8 cellular contexts compared by ENCODE assay signal in genomic region chr5:128083033-128083810, GRCh38. TPM values are rescaled to one million over a fixed set of nuclear protein-coding genes. Genes with fewer than 3 reads are reported as not detected.
DNase-seq lines count a peak whose midpoint lies in the region; ATAC-seq and TF ChIP-seq lines count a peak whose summit lies in the region.

SLC12A2 (plus strand) TSS chr5:128083766; CDS start chr5:128083955, 189 bp downstream.

- H3K36me3 Mint-ChIP-seq in H9 (ENCODE audit: insufficient read depth in 1 of 3, low read depth in 3 of 3), result peaks cover 0 to 2% (median 0%) of the 10 kb centered on the region in 3 experiments; a peak in 1 of 7 replicates

- peak; percentile 61 for TF ChIP-seq EP300 in neural cell (conservative IDR thresholded peaks at IDR 0.05; ENCODE audit: poor library complexity, severe bottlenecking)

- H3K27me3 ChIP-seq in H9 (ENCODE audit: insufficient read depth, low read length) (peaks cover 3% of the 10 kb centered on the region; the same call in 1 of the 2 replicates), neural cell (ENCODE audit: insufficient read depth, low read depth, low read length) (no peaks in the 10 kb centered on the region)

- no peaks in the 10 kb centered on the region; the same call in 1 of the 2 replicates for H3K4me1 ChIP-seq in ES-I3 (ENCODE audit: insufficient read depth, low read length)
- no peaks in the 10 kb centered on the region; the same call in 1 of the 2 replicates for H3K4me1 ChIP-seq in H9 (ENCODE audit: insufficient read depth, low read length)

- H2AFZ ChIP-seq in H9 (ENCODE audit: low read length) (peak within 1 kb of the TSS; percentile 78), neural cell (ENCODE audit: low read depth, low read length) (peak within 1 kb of the TSS; percentile 89)

- H4K5ac ChIP-seq in H9 (ENCODE audit: insufficient read length, low read depth, low read length), result no peak within 1 kb of the TSS

- H3K36me3 ChIP-seq in ES-I3 (ENCODE audit: insufficient read depth, low read length), result no peaks in the 10 kb centered on the region
- H3K36me3 ChIP-seq in neural cell (ENCODE audit: insufficient read depth, low read length), result no peaks in the 10 kb centered on the region

- H3K23me2 ChIP-seq in H9 (ENCODE audit: insufficient read length, low read depth, low read length, poor library complexity, severe bottlenecking), result peaks cover 14% of the 10 kb centered on the region

- no peaks in the 10 kb centered on the region for H3K79me1 ChIP-seq in H9 (ENCODE audit: insufficient read depth, low read depth, low read length, poor library complexity, severe bottlenecking)

- H3K4me3 ChIP-seq in fibroblast of villous mesenchyme (ENCODE audit: low read depth, low read length) (peak within 1 kb of the TSS; percentile 83), neural cell (ENCODE audit: low read length) (peak within 1 kb of the TSS; percentile 92)

- H3K4me1 Mint-ChIP-seq in H9, result peaks cover 15 to 22% of the 10 kb centered on the region in 2 experiments
- peaks cover 61% of the 10 kb centered on the region for H3K4me1 Mint-ChIP-seq in stimulated activated naive CD8-positive, alpha-beta T cell treated with anti-CD3 and anti-CD28 coated beads, Interleukin-15, amount 100 ng/mL, for 72 hours

- no peak within 1 kb of the TSS for H3T11ph ChIP-seq in H9 (ENCODE audit: low read length)

- TF ChIP-seq RAD21 in neural cell (conservative IDR thresholded peaks at IDR 0.05), result no peak

- H4K20me1 ChIP-seq in H9 (ENCODE audit: control insufficient read depth, insufficient read depth, insufficient read length) (no peaks in the 10 kb centered on the region), neural cell (ENCODE audit: insufficient read depth) (no peaks in the 10 kb centered on the region)

- H3K4me3 Mint-ChIP-seq in H9, result peak within 1 kb of the TSS; percentile 84 to 95
- peak within 1 kb of the TSS; percentile 86 to 89 for H3K4me3 Mint-ChIP-seq in stimulated activated naive CD8-positive, alpha-beta T cell treated with anti-CD3 and anti-CD28 coated beads, Interleukin-15, amount 100 ng/mL, for 72 hours

- no peak within 1 kb of the TSS for H4K8ac ChIP-seq in H9 (replicated peaks; ENCODE audit: insufficient read length, low read depth, low read length)

- DNase-seq in H9 (peak; percentile 91), M059J (ENCODE audit: low read depth) (peak; percentile 95), SIG-M5 (lab: John Stamatoyannopoulos, UW) (peak; percentile 40), activated gamma-delta T cell (lab: John Stamatoyannopoulos, UW) (peak; percentile 87), fibroblast of villous mesenchyme (ENCODE audit: low read depth) (peak; percentile 97)
- peak; percentile 92 to 96 for DNase-seq in stimulated activated naive CD8-positive, alpha-beta T cell treated with anti-CD3 and anti-CD28 coated beads, Interleukin-15, amount 100 ng/mL, for 72 hours

- H4K91ac ChIP-seq in H9 (ENCODE audit: insufficient read length, low read depth, low read length), result no peak within 1 kb of the TSS

- H3K4me2 ChIP-seq in H9 (ENCODE audit: insufficient read depth, insufficient read length, low read length), result peak within 1 kb of the TSS; percentile 99
- H3K4me2 ChIP-seq in neural cell (ENCODE audit: low read length), result peak within 1 kb of the TSS; percentile 96

- peak within 1 kb of the TSS; percentile 52; the same call in 1 of the 2 replicates for H3K14ac ChIP-seq in H9 (ENCODE audit: insufficient read depth, low read length)

- H3K27ac Mint-ChIP-seq in H9, result peak within 1 kb of the TSS; percentile 65 to 82 (median 73); a peak in 5 of 7 replicates
- peak within 1 kb of the TSS; percentile 90 to 96 for H3K27ac Mint-ChIP-seq in stimulated activated naive CD8-positive, alpha-beta T cell treated with anti-CD3 and anti-CD28 coated beads, Interleukin-15, amount 100 ng/mL, for 72 hours

- peaks cover 17% of the 10 kb centered on the region for H3K27me3 Mint-ChIP-seq in H9 (ENCODE audit: low read depth)
- H3K27me3 Mint-ChIP-seq in stimulated activated naive CD8-positive, alpha-beta T cell treated with anti-CD3 and anti-CD28 coated beads, Interleukin-15, amount 100 ng/mL, for 72 hours, result no peaks in the 10 kb centered on the region

- H2BK20ac ChIP-seq in H9 (ENCODE audit: low read depth, low read length, poor library complexity, severe bottlenecking), result no peak within 1 kb of the TSS

- H3K79me2 ChIP-seq in H9 (ENCODE audit: insufficient read depth, low read length) (no peaks in the 10 kb centered on the region), neural cell (replicated peaks; ENCODE audit: insufficient read depth, low read length) (peaks cover 34% of the 10 kb centered on the region)

- TF ChIP-seq CTCF in H9 (conservative IDR thresholded peaks at IDR 0.05) (no peak), fibroblast of villous mesenchyme (IDR thresholded peaks at IDR 0.05; ENCODE audit: insufficient read depth, low read depth, low read length) (no peak), neural cell (IDR thresholded peaks at IDR 0.05; ENCODE audit: poor library complexity, severe bottlenecking) (no peak)

- no peak within 1 kb of the TSS for H3K56ac ChIP-seq in H9 (ENCODE audit: insufficient read length, low read depth, low read length)

- H3K4ac ChIP-seq in H9 (ENCODE audit: low read depth, low read length), result no peak within 1 kb of the TSS

- H2BK12ac ChIP-seq in H9 (ENCODE audit: insufficient read length, low read depth, low read length), result no peak within 1 kb of the TSS

- no peaks in the 10 kb centered on the region for H3K9me3 Mint-ChIP-seq in H9
- no peaks in the 10 kb centered on the region for H3K9me3 Mint-ChIP-seq in stimulated activated naive CD8-positive, alpha-beta T cell treated with anti-CD3 and anti-CD28 coated beads, Interleukin-15, amount 100 ng/mL, for 72 hours

- no peak within 1 kb of the TSS for H2BK15ac ChIP-seq in H9 (ENCODE audit: low read depth, low read length)

- no peak within 1 kb of the TSS for H2AK5ac ChIP-seq in H9 (ENCODE audit: insufficient read length, low read length)

- H3K27ac ChIP-seq in H9 (ENCODE audit: insufficient read length, low read depth, low read length) (peak within 1 kb of the TSS; percentile 13), neural cell (ENCODE audit: low read length) (peak within 1 kb of the TSS; percentile 95)

- H3K9me2 ChIP-seq in neural cell (ENCODE audit: insufficient read depth, low read length), result no peaks in the 10 kb centered on the region

- no peak within 1 kb of the TSS for H2BK120ac ChIP-seq in H9 (ENCODE audit: low read depth, low read length, poor library complexity, severe bottlenecking)

- peak within 1 kb of the TSS; percentile 78 for H3K9ac ChIP-seq in ES-I3 (ENCODE audit: low read depth, low read length)
- peak within 1 kb of the TSS; percentile 55 for H3K9ac ChIP-seq in H9 (ENCODE audit: extremely low read depth, insufficient read length, low read length)
- peak within 1 kb of the TSS; percentile 93 for H3K9ac ChIP-seq in neural cell (ENCODE audit: low read length)

- no CpG with 5 or more reads among the region's 104 CpGs for WGBS in H9 (ENCODE audit: extremely low coverage, insufficient read length, low lambda C conversion rate)

- H3K9me3 ChIP-seq in ES-I3 (ENCODE audit: control insufficient read depth, insufficient read depth, low read length) (no peaks in the 10 kb centered on the region), H9 (ENCODE audit: control insufficient read depth, low read depth, low read length) (no peaks in the 10 kb centered on the region), neural cell (ENCODE audit: low read length) (no peaks in the 10 kb centered on the region)

- ATAC-seq in stimulated activated naive CD8-positive, alpha-beta T cell treated with anti-CD3 and anti-CD28 coated beads, Interleukin-15, amount 100 ng/mL, for 72 hours, result peak; percentile 79

- H3F3A ChIP-seq in neural cell (ENCODE audit: insufficient read depth, low read length, poor library complexity, severe bottlenecking), result peaks cover 5% of the 10 kb centered on the region

- H3K23ac ChIP-seq in H9 (ENCODE audit: insufficient read length, low read depth, low read length), result no peak within 1 kb of the TSS

- H2BK5ac ChIP-seq in H9 (ENCODE audit: insufficient read length, low read length), result no peak within 1 kb of the TSS

- no peak within 1 kb of the TSS for H3K18ac ChIP-seq in H9 (ENCODE audit: insufficient read length, low read depth, low read length)

TF ChIP-seq in neural cell, 6 proteins besides CTCF, POLR2A, EP300 and RAD21:
- no peak for TF ChIP-seq EZH2 (IDR thresholded peaks at IDR 0.05; ENCODE audit: borderline replicate concordance, insufficient read depth, low read length, poor library complexity, severe bottlenecking)
- peak; percentile 22 for TF ChIP-seq REST (IDR thresholded peaks at IDR 0.05; ENCODE audit: borderline replicate concordance)
- peak; percentile 91 for TF ChIP-seq MXI1 (conservative IDR thresholded peaks at IDR 0.05; ENCODE audit: poor library complexity, severe bottlenecking)
- TF ChIP-seq POLR2AphosphoS5 (IDR thresholded peaks at IDR 0.05), result peak; percentile 83
- peak; percentile 75 for TF ChIP-seq TAF1 (IDR thresholded peaks at IDR 0.05; ENCODE audit: low read depth)
- no peak for TF ChIP-seq SMC3 (conservative IDR thresholded peaks at IDR 0.05; ENCODE audit: poor library complexity)

RNA-seq across cellular contexts. Expression of gene SLC12A2, which starts in this region (rescaled TPM):
- 17.9 and 20.3 TPM in 2 replicates for total RNA-seq in H9 (2021)
- 25.0 and 48.9 TPM in 2 replicates for total RNA-seq in M059J (2014; rRNA removed; shearing (Covaris generic))
- 37.1 and 39.9 TPM in 2 replicates for total RNA-seq in fibroblast of villous mesenchyme
- 26.5 and 28.6 TPM in 2 replicates for polyA plus RNA-seq in neural cell
- polyA minus RNA-seq in neural cell, result 35.5 and 37.9 TPM in 2 replicates

Comparison
In these comparisons a context has a peak if more than half of its experiments do, and no peak if none do; other contexts are left out.
1. Peak in every context shown above with its lines: DNase-seq, ATAC-seq, H3K4me3 ChIP-seq and H3K27ac ChIP-seq.
2. DNase-seq: peak in every context shown above with its lines; median percentile 97 in fibroblast of villous mesenchyme; 95 in M059J; 94 in stimulated activated naive CD8-positive, alpha-beta T cell treated with anti-CD3 and anti-CD28 coated beads, Interleukin-15, amount 100 ng/mL, for 72 hours; 91 in H9; 87 in activated gamma-delta T cell; 40 in SIG-M5.